12 cellular contexts compared by ENCODE assay signal in genomic region chrX:79146552-79147390, GRCh38. TPM values are rescaled to one million over a fixed set of nuclear protein-coding genes. Genes with fewer than 3 reads are reported as not detected.
DNase-seq lines count a peak whose midpoint lies in the region; ATAC-seq and TF ChIP-seq lines count a peak whose summit lies in the region.
"Had no signal": no experiment of that assay in that cellular context is flagged by ENCODE, and none has a peak within 500 bp of the region (broad histone marks: within the 10 kb centered on the region; RNA-seq: fewer than 3 reads in every experiment).

No MANE protein-coding gene starts in this region.

- BruUV-seq in Caco-2 (replicated peaks; lab: Mats Ljungman, UMichigan) = no TSS peak

- TF ChIP-seq CTCF in CD8-positive, alpha-beta T cell (IDR thresholded peaks at IDR 0.05) = no peak
- TF ChIP-seq CTCF in ovary (IDR thresholded peaks at IDR 0.05) (no peak), Caco-2 (IDR thresholded peaks at IDR 0.05; ENCODE audit: insufficient read depth in 1 of 2, low read depth in 1 of 2, low read length in 1 of 2, severe bottlenecking in 1 of 2, unreplicated experiment in 1 of 2) (no peak)

- H3K27ac Mint-ChIP-seq in CD8-positive, alpha-beta T cell = peak overlapping the region; percentile 97
- H3K27ac Mint-ChIP-seq in activated naive CD8-positive, alpha-beta T cell treated with anti-CD3 and anti-CD28 coated beads, Interleukin-2, amount 50 U/mL, for 24 hours = peak overlapping the region; percentile 90
- H3K27ac Mint-ChIP-seq in Caco-2 (ENCODE audit: unreplicated experiment) = no peak overlapping the region

- peak overlapping the region; percentile 83 for H3K4me3 ChIP-seq in CD8-positive, alpha-beta T cell (ENCODE audit: low read depth, low read length)
- no peak overlapping the region for H3K4me3 ChIP-seq in MG63
- no peak overlapping the region for H3K4me3 ChIP-seq in ovary
- no peak overlapping the region for H3K4me3 ChIP-seq in Caco-2 (ENCODE audit: low read depth, low read length)
- H3K4me3 ChIP-seq: SK-N-MC had no signal

- peaks cover 19% of the 10 kb centered on the region for H3K36me3 Mint-ChIP-seq in CD8-positive, alpha-beta T cell
- H3K36me3 Mint-ChIP-seq in activated naive CD8-positive, alpha-beta T cell treated with anti-CD3 and anti-CD28 coated beads, Interleukin-2, amount 50 U/mL, for 24 hours (ENCODE audit: low read depth) = peaks cover 9% of the 10 kb centered on the region
- H3K36me3 Mint-ChIP-seq in Caco-2 (ENCODE audit: insufficient read depth, unreplicated experiment) = no peaks in the 10 kb centered on the region

- WGBS in ovary, 3 donors = 51 to 67% (median 58%) methylated on average over 4 of the region's 4 CpGs

- CTCF ChIA-PET in CD8-positive, alpha-beta T cell (lab: Charles Lee) = interaction anchor here (2.7 kb wide), 1 partner anchor 112 kb away, joined by 8 read pairs; no protein-coding TSS in a partner anchor
- CTCF ChIA-PET in Caco-2 (lab: Charles Lee) = no interaction called here

- H3K36me3 ChIP-seq in CD8-positive, alpha-beta T cell (ENCODE audit: insufficient read depth, low read length) = no peaks in the 10 kb centered on the region
- H3K36me3 ChIP-seq in MG63 (no peaks in the 10 kb centered on the region), ovary (no peaks in the 10 kb centered on the region), Caco-2 (ENCODE audit: control insufficient read depth, insufficient read depth, low read length) (no peaks in the 10 kb centered on the region)

- peak; percentile 6 for ATAC-seq in CD8-positive, alpha-beta T cell
- ATAC-seq in GM19025 (IDR thresholded peaks at IDR 0.05; ENCODE audit: low read depth, unreplicated experiment) = peak; percentile 42
- peak; percentile 29 for ATAC-seq in HG03558 (IDR thresholded peaks at IDR 0.05; ENCODE audit: extremely low read depth, unreplicated experiment)
- ATAC-seq in activated naive CD8-positive, alpha-beta T cell treated with anti-CD3 and anti-CD28 coated beads, Interleukin-2, amount 50 U/mL, for 24 hours = peak; percentile 58

- peak overlapping the region; percentile 97 for H3K4me3 Mint-ChIP-seq in CD8-positive, alpha-beta T cell
- peak overlapping the region; percentile 93 for H3K4me3 Mint-ChIP-seq in activated naive CD8-positive, alpha-beta T cell treated with anti-CD3 and anti-CD28 coated beads, Interleukin-2, amount 50 U/mL, for 24 hours
- H3K4me3 Mint-ChIP-seq in Caco-2 (ENCODE audit: unreplicated experiment) = no peak overlapping the region

- no peak for TF ChIP-seq POLR2A in ovary (IDR thresholded peaks at IDR 0.05)

- POLR2A ChIA-PET in CD8-positive, alpha-beta T cell (lab: Charles Lee) = interaction anchor here (0.7 to 3.3 kb wide), 9 partner anchors 9 to 107 kb away, joined by 3 to 10 read pairs (median 3); no protein-coding TSS in a partner anchor
- POLR2A ChIA-PET in Caco-2 (lab: Charles Lee) = no interaction called here

- intact Hi-C loops in CD8-positive, alpha-beta T cell (cut with DNase I, micrococcal nuclease) = loop anchor here (2.0 to 10.0 kb wide), 6 partner anchors 14 to 218 kb away; partner anchors contain the start of gene ITM2A (in 1 of the 2)
- intact Hi-C loops in ovary (cut with DNase I) (loop anchor here in 1 of 4 donors (2.0 kb wide), 1 partner anchor 28 kb away; no protein-coding TSS in a partner anchor), Caco-2 (cut with micrococcal nuclease; ENCODE audit: unreplicated experiment) (no loop called here)

- H3K4me1 ChIP-seq in CD8-positive, alpha-beta T cell (ENCODE audit: insufficient read depth, low read length) = peaks cover 31% of the 10 kb centered on the region
- H3K4me1 ChIP-seq in ovary (ENCODE audit: insufficient read depth) (no peaks in the 10 kb centered on the region), Caco-2 (no peaks in the 10 kb centered on the region)

- TF ChIP-seq EP300 in ovary (IDR thresholded peaks at IDR 0.05) = no peak

- peaks cover 35% of the 10 kb centered on the region for H3K4me1 Mint-ChIP-seq in CD8-positive, alpha-beta T cell (ENCODE audit: low read depth)
- peaks cover 52% of the 10 kb centered on the region for H3K4me1 Mint-ChIP-seq in activated naive CD8-positive, alpha-beta T cell treated with anti-CD3 and anti-CD28 coated beads, Interleukin-2, amount 50 U/mL, for 24 hours
- no peaks in the 10 kb centered on the region for H3K4me1 Mint-ChIP-seq in Caco-2 (ENCODE audit: low read depth, unreplicated experiment)

- no peak for DNase-seq in CD8-positive, alpha-beta T cell
- DNase-seq in activated naive CD8-positive, alpha-beta T cell treated with anti-CD3 and anti-CD28 coated beads, Interleukin-2, amount 50 U/mL, for 24 hours = no peak
- DNase-seq in MG63 (no peak), occipital lobe (lab: John Stamatoyannopoulos, UW) (no peak), ovary (no peak), Caco-2 (no peak)
- DNase-seq: NCI-H2227 treated with DMSO at 0.1 percent for 48 hours; stimulated activated CD4-positive, alpha-beta T cell treated with anti-CD3 and anti-CD28 coated beads, Interleukin-15, amount 100 ng/mL, for 24 hours had no signal

- no peaks in the 10 kb centered on the region for H3K27me3 ChIP-seq in CD8-positive, alpha-beta T cell (ENCODE audit: insufficient read depth, low read length)
- H3K27me3 ChIP-seq in MG63 (no peaks in the 10 kb centered on the region), ovary (no peaks in the 10 kb centered on the region), Caco-2 (replicated peaks; ENCODE audit: control insufficient read depth, insufficient read depth, low read length) (no peaks in the 10 kb centered on the region)

- H3K9me3 ChIP-seq in CD8-positive, alpha-beta T cell (ENCODE audit: low read length) = no peaks in the 10 kb centered on the region
- H3K9me3 ChIP-seq in MG63 (no peaks in the 10 kb centered on the region), ovary (no peaks in the 10 kb centered on the region), Caco-2 (no peaks in the 10 kb centered on the region)

- H3K27ac ChIP-seq in CD8-positive, alpha-beta T cell (ENCODE audit: low read depth, low read length) = peak overlapping the region; percentile 67
- H3K27ac ChIP-seq in ovary = no peak overlapping the region
- H3K27ac ChIP-seq: SK-N-MC had no signal

- H3K9me3 Mint-ChIP-seq in CD8-positive, alpha-beta T cell = no peaks in the 10 kb centered on the region
- H3K9me3 Mint-ChIP-seq in activated naive CD8-positive, alpha-beta T cell treated with anti-CD3 and anti-CD28 coated beads, Interleukin-2, amount 50 U/mL, for 24 hours = no peaks in the 10 kb centered on the region
- no peaks in the 10 kb centered on the region for H3K9me3 Mint-ChIP-seq in Caco-2 (ENCODE audit: unreplicated experiment)

- no peaks in the 10 kb centered on the region for H3K27me3 Mint-ChIP-seq in CD8-positive, alpha-beta T cell (ENCODE audit: low read depth)
- no peaks in the 10 kb centered on the region for H3K27me3 Mint-ChIP-seq in activated naive CD8-positive, alpha-beta T cell treated with anti-CD3 and anti-CD28 coated beads, Interleukin-2, amount 50 U/mL, for 24 hours
- H3K27me3 Mint-ChIP-seq in Caco-2 (ENCODE audit: insufficient read depth, unreplicated experiment) = no peaks in the 10 kb centered on the region

RNA-seq across cellular contexts. Expression of gene GPR174, which starts 2.3 kb away (rescaled TPM):
- 10 to 100 TPM; 34.9 to 36.5 TPM for total RNA-seq in CD8-positive, alpha-beta T cell
- not detected in 2 replicates for total RNA-seq in MG63 (2014; rRNA removed; shearing (Covaris generic); ENCODE audit: low replicate concordance)
- not detected for total RNA-seq in occipital lobe
- total RNA-seq in ovary = under 1 TPM; 0.05 to 0.42 (median 0.24) TPM
- polyA plus RNA-seq in ovary = under 1 TPM; 0.08 to 0.88 TPM
- total RNA-seq in Caco-2 (2022) = not detected in 2 replicates
- total RNA-seq: fibroblast of lung had no signal
- polyA plus RNA-seq: fibroblast of lung had no signal

Comparison
In these comparisons a context has a peak if more than half of its experiments do, and no peak if none do; other contexts are left out.
1. ATAC-seq: peak in every context shown above with its lines; median percentile 58 in activated naive CD8-positive, alpha-beta T cell treated with anti-CD3 and anti-CD28 coated beads, Interleukin-2, amount 50 U/mL, for 24 hours; 42 in GM19025; 29 in HG03558; 6 in CD8-positive, alpha-beta T cell.
2. RNA of gene GPR174, which starts 2.3 kb away (total RNA-seq): 34.9 to 36.5 TPM in CD8-positive, alpha-beta T cell; 0.05 to 0.42 TPM in ovary, not detected in MG63, not detected in occipital lobe (single experiment) and not detected in Caco-2; every median in the first group is over 10 times any median in the second.